ENCODE assay signal across 18 cellular contexts in genomic region chr9:135096408-135096885, GRCh38. TPM values are rescaled to one million over a fixed set of nuclear protein-coding genes. Genes with fewer than 3 reads are reported as not detected.
A peak's percentile ranks its signal among the peaks of the same experiment; 100 is the strongest.
DNase-seq lines count a peak whose midpoint lies in the region; TF ChIP-seq lines count a peak whose summit lies in the region.
"Had no signal": no experiment of that assay in that cellular context is flagged by ENCODE, and none has a peak within 500 bp of the region (broad histone marks: within the 10 kb centered on the region; RNA-seq: fewer than 3 reads in every experiment).

No MANE protein-coding gene starts in this region.

- no peaks in the 10 kb centered on the region for H3K36me3 Mint-ChIP-seq in T-helper 1 cell treated with Interleukin-12 subunit alpha and Interleukin-12 subunit beta and Interleukin-4 antibody, amounts not matched to agents 30 μg/mL and 1 μg/mL, for 36 hours (ENCODE audit: low read depth)
- H3K36me3 Mint-ChIP-seq: CD4-positive, alpha-beta memory T cell had no signal

- H3K27ac ChIP-seq in temporal lobe (ENCODE audit: low read depth, low read length) (peak overlapping the region; percentile 40), stomach (no peak overlapping the region)
- H3K27ac ChIP-seq: A549 had no signal

- H3K4me1 Mint-ChIP-seq in T-helper 1 cell treated with Interleukin-12 subunit alpha and Interleukin-12 subunit beta and Interleukin-4 antibody, amounts not matched to agents 30 μg/mL and 1 μg/mL, for 36 hours (ENCODE audit: low read depth): peaks cover 1% of the 10 kb centered on the region
- H3K4me1 Mint-ChIP-seq: CD4-positive, alpha-beta memory T cell had no signal

- peaks cover 3% of the 10 kb centered on the region for H3K27me3 Mint-ChIP-seq in T-helper 1 cell treated with Interleukin-12 subunit alpha and Interleukin-12 subunit beta and Interleukin-4 antibody, amounts not matched to agents 30 μg/mL and 1 μg/mL, for 36 hours (ENCODE audit: low read depth)

- DNase-seq in T-helper 1 cell: no peak
- peak; percentile 43 for DNase-seq in BE2C
- DNase-seq in NCI-H82 treated with DMSO at 0.1 percent for 48 hours (lab: John Stamatoyannopoulos, UW; ENCODE audit: unreplicated experiment): peak; percentile 61
- DNase-seq in hypothalamus (lab: John Stamatoyannopoulos, UW): no peak
- DNase-seq in stomach: no peak
- DNase-seq: 8988T; ACHN; AML-193; C1 segment of cervical spinal cord; Calu3; CD4-positive, alpha-beta memory T cell; COR-L47; GF-D8; H9 had no signal

- H3K4me3 ChIP-seq in BE2C (ENCODE audit: low read depth, low read length) (no peak overlapping the region), stomach (no peak overlapping the region)
- H3K4me3 ChIP-seq: A549, GM23338 had no signal

- H3K9me3 ChIP-seq in BE2C: no peaks in the 10 kb centered on the region
- no peaks in the 10 kb centered on the region for H3K9me3 ChIP-seq in stomach
- H3K9me3 ChIP-seq: A549 had no signal

- no peak for TF ChIP-seq POLR2A in stomach (IDR thresholded peaks at IDR 0.05)

- TF ChIP-seq CTCF in BE2C (IDR thresholded peaks at IDR 0.05; ENCODE audit: low read depth, low read length): no peak
- no peak for TF ChIP-seq CTCF in stomach (IDR thresholded peaks at IDR 0.05)

- peak overlapping the region; percentile 46 for H3K27ac Mint-ChIP-seq in T-helper 1 cell treated with Interleukin-12 subunit alpha and Interleukin-12 subunit beta and Interleukin-4 antibody, amounts not matched to agents 30 μg/mL and 1 μg/mL, for 36 hours
- H3K27ac Mint-ChIP-seq: CD4-positive, alpha-beta memory T cell; GM23338; H9 had no signal

- H3K27me3 ChIP-seq in BE2C: no peaks in the 10 kb centered on the region
- peaks cover 0 to 65% (median 12%) of the 10 kb centered on the region in 3 donors for H3K27me3 ChIP-seq in stomach

- no peak overlapping the region for H3K4me3 Mint-ChIP-seq in T-helper 1 cell treated with Interleukin-12 subunit alpha and Interleukin-12 subunit beta and Interleukin-4 antibody, amounts not matched to agents 30 μg/mL and 1 μg/mL, for 36 hours
- H3K4me3 Mint-ChIP-seq: CD4-positive, alpha-beta memory T cell; GM23338; H9 had no signal

- no peaks in the 10 kb centered on the region for H3K9me3 Mint-ChIP-seq in T-helper 1 cell treated with Interleukin-12 subunit alpha and Interleukin-12 subunit beta and Interleukin-4 antibody, amounts not matched to agents 30 μg/mL and 1 μg/mL, for 36 hours

- WGBS in stomach, 5 donors: 71 to 84% (median 81%) methylated on average over 9 of the region's 9 CpGs

- intact Hi-C loops in stomach (cut with DNase I; ENCODE audit: low total_unique reads): no loop called here

- TF ChIP-seq EP300 in stomach (IDR thresholded peaks at IDR 0.05): no peak

- peaks cover 35% of the 10 kb centered on the region for H3K4me1 ChIP-seq in BE2C
- no peaks in the 10 kb centered on the region for H3K4me1 ChIP-seq in stomach
- H3K4me1 ChIP-seq: A549 had no signal

- H3K36me3 ChIP-seq in BE2C (peaks cover 75% of the 10 kb centered on the region), stomach (peaks cover 0 to 10% (median 3%) of the 10 kb centered on the region in 4 donors)

RNA-seq across cellular contexts. Expression of gene OLFM1, which starts 9.0 kb away (rescaled TPM):
- 298 TPM for polyA plus RNA-seq in BE2C (2012; ENCODE audit: insufficient read depth, insufficient read length, low read depth)
- total RNA-seq in temporal lobe (75.5 TPM), stomach (10 to 100 TPM in 2 of 5 donors, 1 to 10 TPM in 1, under 1 TPM in 1, not detected in 1; 0.29 to 58.3 (median 8.1) TPM)
- 10 to 100 TPM in 2 of 3 donors, 1 to 10 TPM in 1; 4.4 to 10.8 (median 10.5) TPM for polyA plus RNA-seq in stomach
- total RNA-seq: CD4-positive, alpha-beta memory T cell had no signal
- polyA plus RNA-seq: CD4-positive, alpha-beta memory T cell had no signal

Comparison
In these comparisons a context has a peak if more than half of its experiments do, and no peak if none do; other contexts are left out.
1. DNase-seq: peak in BE2C (single experiment) and NCI-H82 treated with DMSO at 0.1 percent for 48 hours (single experiment); none in T-helper 1 cell (0 of 5), hypothalamus (0 of 51) and stomach (single experiment).